ENCODE assay signal across 18 cellular contexts in genomic region chr19:30604657-30605056, GRCh38.
DNase-seq lines count a peak whose midpoint lies in the region; ATAC-seq and TF ChIP-seq lines count a peak whose summit lies in the region.
"Had no signal": no experiment of that assay in that cellular context is flagged by ENCODE, and none has a peak within 500 bp of the region (broad histone marks: within the 10 kb centered on the region; RNA-seq: fewer than 3 reads in every experiment).

No MANE protein-coding gene starts in this region.

- H3K4me1 Mint-ChIP-seq in WTC11 (peaks cover 4% of the 10 kb centered on the region), neural progenitor cell (peaks cover 3% of the 10 kb centered on the region)
- H3K4me1 Mint-ChIP-seq: CD14-positive monocyte; CD4-positive, alpha-beta memory T cell had no signal

- no peak overlapping the region for H3K27ac Mint-ChIP-seq in WTC11
- H3K27ac Mint-ChIP-seq in neural progenitor cell, result no peak overlapping the region
- H3K27ac Mint-ChIP-seq: CD14-positive monocyte; CD4-positive, alpha-beta memory T cell; HFFc6 had no signal

- H3F3A ChIP-seq in neural progenitor cell (ENCODE audit: low read depth), result no peaks in the 10 kb centered on the region

- no peak overlapping the region for H2AFZ ChIP-seq in neural progenitor cell (replicated peaks)
- H2AFZ ChIP-seq: GM23248 had no signal

- H3K36me3 ChIP-seq in neural progenitor cell, result no peaks in the 10 kb centered on the region
- H3K36me3 ChIP-seq: BLaER1 had no signal

- no peak overlapping the region for H3K4me2 ChIP-seq in neural progenitor cell
- H3K4me2 ChIP-seq: BLaER1, KMS-11 had no signal

- H3K4me3 Mint-ChIP-seq in WTC11 (no peak overlapping the region), neural progenitor cell (peak overlapping the region; percentile 33)
- H3K4me3 Mint-ChIP-seq: CD14-positive monocyte; CD4-positive, alpha-beta memory T cell; HFFc6 had no signal

- H3K27me3 Mint-ChIP-seq in WTC11 (ENCODE audit: low read depth) (no peaks in the 10 kb centered on the region), neural progenitor cell (ENCODE audit: insufficient read depth, low read depth) (peaks cover 3% of the 10 kb centered on the region)

- H3K27ac ChIP-seq in neural progenitor cell, result no peak overlapping the region
- H3K27ac ChIP-seq: BLaER1, GM23248, KMS-11 had no signal

- in situ Hi-C loops in G401 (cut with HindIII; ENCODE audit: low sequenced_read_pairs), result no loop called here

- no peaks in the 10 kb centered on the region for H4K20me1 ChIP-seq in neural progenitor cell (ENCODE audit: low read depth)
- H4K20me1 ChIP-seq: BLaER1 had no signal

- no peak overlapping the region for H3K9ac ChIP-seq in neural progenitor cell
- H3K9ac ChIP-seq: BLaER1, GM23248, KMS-11 had no signal

- H3K9me3 ChIP-seq in neural progenitor cell (ENCODE audit: low read depth), result no peaks in the 10 kb centered on the region
- H3K9me3 ChIP-seq: BLaER1 had no signal

- no peak for TF ChIP-seq CTCF in WTC11 (IDR thresholded peaks at IDR 0.05)
- TF ChIP-seq CTCF in neural progenitor cell (IDR thresholded peaks at IDR 0.05), result no peak

- no peak for ATAC-seq in WTC11
- no peak for ATAC-seq in GM19455 (IDR thresholded peaks at IDR 0.05; ENCODE audit: unreplicated experiment)
- ATAC-seq: GM12878 had no signal

- no peaks in the 10 kb centered on the region for H3K36me3 Mint-ChIP-seq in WTC11
- H3K36me3 Mint-ChIP-seq in neural progenitor cell, result no peaks in the 10 kb centered on the region
- H3K36me3 Mint-ChIP-seq: CD14-positive monocyte; CD4-positive, alpha-beta memory T cell had no signal

- no peaks in the 10 kb centered on the region for H3K27me3 ChIP-seq in neural progenitor cell
- H3K27me3 ChIP-seq: BLaER1 had no signal

- no peaks in the 10 kb centered on the region for H3K4me1 ChIP-seq in neural progenitor cell
- H3K4me1 ChIP-seq: BLaER1 had no signal

- H3K9me3 Mint-ChIP-seq in WTC11 (peaks cover under 1% of the 10 kb centered on the region; the same call in 1 of the 2 replicates), neural progenitor cell (no peaks in the 10 kb centered on the region)

- H3K4me3 ChIP-seq in neural progenitor cell, result no peak overlapping the region
- H3K4me3 ChIP-seq: BLaER1, GM12878, GM23248 had no signal

- DNase-seq in G401 (ENCODE audit: low spot score), result peak; percentile 87
- no peak for DNase-seq in WTC11 (ENCODE audit: low spot score)
- peak; percentile 1 for DNase-seq in ecto neural progenitor cell (ENCODE audit: low spot score)
- DNase-seq in neural progenitor cell (ENCODE audit: low spot score), result no peak
- DNase-seq in NCI-H128 (lab: John Stamatoyannopoulos, UW; ENCODE audit: unreplicated experiment), result no peak
- DNase-seq in SHP77 treated with DMSO at 0.1 percent for 48 hours (lab: John Stamatoyannopoulos, UW), result no peak
- no peak for DNase-seq in HUDEP-2 (lab: John Stamatoyannopoulos, UW; ENCODE audit: unreplicated experiment in 76 of 76)
- DNase-seq: Calu3; CD4-positive, alpha-beta memory T cell; DMS79 treated with DMSO at 0.1 percent for 48 hours; GM23248; HCEC 1CT; HFFc6 had no signal

- CTCF ChIA-PET in WTC11 (lab: Charles Lee), result interaction anchor here (1.5 kb wide), 1 partner anchor 106 kb away, joined by 3 read pairs; no protein-coding TSS in a partner anchor

- POLR2A ChIA-PET in WTC11 (lab: Charles Lee), result no interaction called here

- H3K79me2 ChIP-seq in neural progenitor cell (ENCODE audit: low read depth), result no peaks in the 10 kb centered on the region

TF ChIP-seq in WTC11, 78 proteins besides CTCF, POLR2A, EP300 and RAD21:
- no peak for TF ChIP-seq ZNF512 (CRISPR knock-in tag; IDR thresholded peaks at IDR 0.05; ENCODE audit: borderline replicate concordance)
- TF ChIP-seq AFF4 (CRISPR knock-in tag; IDR thresholded peaks at IDR 0.05; ENCODE audit: borderline replicate concordance), result no peak
- TF ChIP-seq GTF2I (CRISPR knock-in tag; conservative IDR thresholded peaks at IDR 0.05), result 0 out of 2 replicates have a peak, but pooled peaks have one; percentile 34

Comparison
In these comparisons a context has a peak if more than half of its experiments do, and no peak if none do; other contexts are left out.
1. DNase-seq: peak in G401 (single experiment) and ecto neural progenitor cell (single experiment); none in WTC11 (single experiment), neural progenitor cell (single experiment), NCI-H128 (single experiment), SHP77 treated with DMSO at 0.1 percent for 48 hours (single experiment) and HUDEP-2 (0 of 76).